In the genomic region with DNA sequence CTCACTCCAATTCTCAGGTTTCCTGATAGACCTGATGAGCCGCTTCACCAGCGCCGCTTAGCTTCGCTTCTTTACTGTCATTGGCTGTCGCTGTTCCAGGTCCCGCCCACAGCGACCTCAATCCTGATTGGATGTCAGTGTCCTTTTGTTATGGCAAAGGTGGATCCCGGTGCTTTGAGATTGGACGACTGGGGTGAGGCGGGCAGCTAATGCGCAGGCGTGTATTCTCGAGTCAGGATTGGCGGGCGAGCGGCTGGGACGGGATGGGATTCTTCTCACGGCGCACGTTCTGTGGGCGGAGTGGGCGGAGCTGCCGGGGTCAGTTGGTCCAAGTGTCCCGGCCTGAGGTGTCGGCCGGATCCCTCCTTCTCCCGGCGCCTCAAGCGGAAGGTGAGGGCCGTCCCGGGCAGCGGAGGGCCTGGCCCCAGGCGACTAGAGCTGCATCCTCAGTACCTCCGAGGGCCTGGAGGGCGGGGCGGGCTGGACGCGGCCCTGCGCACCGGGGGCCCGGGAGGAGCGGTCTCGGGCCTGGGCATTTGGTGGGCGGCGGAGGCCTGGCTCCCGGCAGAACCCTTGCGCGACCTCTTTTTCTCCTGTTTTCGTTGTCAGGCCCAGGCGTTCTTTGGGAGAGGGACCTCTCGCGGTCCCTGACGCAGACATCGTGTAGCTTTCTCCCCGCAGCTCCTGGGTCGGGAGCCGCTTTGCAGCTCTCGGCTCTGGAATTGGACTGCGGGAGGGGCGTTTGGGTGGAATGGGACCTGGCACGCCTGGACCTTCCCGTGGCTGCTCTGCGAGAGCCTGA, we compare ENCODE assay signal across 8 cellular contexts. TPM values are rescaled to one million over a fixed set of nuclear protein-coding genes. Genes with fewer than 3 reads are reported as not detected.
DNase-seq lines count a peak whose midpoint lies in the region; ATAC-seq and TF ChIP-seq lines count a peak whose summit lies in the region.

A gene (plus strand): TSS at position 319 of the 802 bp plus-strand sequence. CDS start 5,525 bp downstream, outside the sequence.

- no peak within 1 kb of the TSS for H2BK120ac ChIP-seq in mesendoderm (ENCODE audit: low read depth, low read length)

- peak within 1 kb of the TSS; percentile 26 for H4K5ac ChIP-seq in mesendoderm (ENCODE audit: low read length)

- no peak within 1 kb of the TSS for H2BK5ac ChIP-seq in mesendoderm (ENCODE audit: low read length)

- peaks cover 11% of the 10 kb centered on the region for H3K79me1 ChIP-seq in mesendoderm (ENCODE audit: low read length)

- DNase-seq in COLO668 (lab: John Stamatoyannopoulos, UW; ENCODE audit: unreplicated experiment) (peak; percentile 98), HT1080 (ENCODE audit: low read depth) (peak; percentile 100), NOMO-1 treated with DMSO at 0.1 percent for 48 hours (lab: John Stamatoyannopoulos, UW; ENCODE audit: unreplicated experiment) (peak; percentile 99), endodermal cell (peak; percentile 100), mesendoderm (peak; percentile 100)
- peak; percentile 96 for DNase-seq in activated CD8-positive, alpha-beta memory T cell treated with anti-CD3 and anti-CD28 coated beads, Interleukin-2, amount 50 U/mL, for 1 hour (ENCODE audit: extremely low read depth)
- peak; percentile 96 for DNase-seq in stimulated activated CD8-positive, alpha-beta memory T cell treated with anti-CD3 and anti-CD28 coated beads, Interleukin-15, amount 100 ng/mL, for 1 hour (ENCODE audit: low read depth)

- H3K4me3 ChIP-seq in endodermal cell (ENCODE audit: low read length) (peak within 1 kb of the TSS; percentile 96), mesendoderm (ENCODE audit: low read length) (peak within 1 kb of the TSS; percentile 87)

- H3K27ac ChIP-seq in endodermal cell (ENCODE audit: low read depth, low read length) = peak within 1 kb of the TSS; percentile 83
- H3K27ac ChIP-seq in mesendoderm (ENCODE audit: low read depth, low read length) = peak within 1 kb of the TSS; percentile 89

- no peaks in the 10 kb centered on the region for H3K27me3 ChIP-seq in endodermal cell (ENCODE audit: control insufficient read depth, insufficient read depth, low read length, poor library complexity, severe bottlenecking)
- H3K27me3 ChIP-seq in mesendoderm (ENCODE audit: insufficient read depth, low read length, poor library complexity) = no peaks in the 10 kb centered on the region

- peak within 1 kb of the TSS; percentile 91 for H3K56ac ChIP-seq in mesendoderm (ENCODE audit: low read length)

- H3K9me3 ChIP-seq in endodermal cell (ENCODE audit: control insufficient read depth, low read length) = no peaks in the 10 kb centered on the region

- peak within 1 kb of the TSS; percentile 83 for H3K4me2 ChIP-seq in mesendoderm (ENCODE audit: low read length)

- ATAC-seq in GM21360 (IDR thresholded peaks at IDR 0.05; ENCODE audit: unreplicated experiment) = peak; percentile 89

- H3K4me1 Mint-ChIP-seq in endodermal cell = peaks cover 21% of the 10 kb centered on the region

- peak within 1 kb of the TSS; percentile 97 for H3K27ac Mint-ChIP-seq in endodermal cell

- no peaks in the 10 kb centered on the region for H3K9me3 Mint-ChIP-seq in endodermal cell

- 0% methylated on average over 31 to 63 of the region's 63 CpGs for WGBS in endodermal cell (ENCODE audit: insufficient coverage in 1 of 2, insufficient read length in 1 of 2), 2 experiments
- WGBS in mesendoderm (ENCODE audit: extremely low coverage, insufficient coverage, low lambda C conversion rate) = no CpG with 5 or more reads among the region's 63 CpGs

- H3K18ac ChIP-seq in mesendoderm (ENCODE audit: low read length) = peak within 1 kb of the TSS; percentile 1

- H3K27me3 Mint-ChIP-seq in endodermal cell (ENCODE audit: insufficient read depth) = peaks cover 2% of the 10 kb centered on the region

- no peak within 1 kb of the TSS for H3K4ac ChIP-seq in mesendoderm (ENCODE audit: low read depth, low read length)

- no peak for TF ChIP-seq CTCF in endodermal cell (conservative IDR thresholded peaks at IDR 0.05)

- H3K36me3 ChIP-seq in endodermal cell (ENCODE audit: control insufficient read depth, insufficient read depth, low read length) = no peaks in the 10 kb centered on the region
- H3K36me3 ChIP-seq in mesendoderm (ENCODE audit: control insufficient read depth, insufficient read depth, low read length) = no peaks in the 10 kb centered on the region

- H3K4me1 ChIP-seq in endodermal cell (ENCODE audit: control insufficient read depth, insufficient read depth, low read length) (peaks cover 8% of the 10 kb centered on the region), mesendoderm (ENCODE audit: control insufficient read depth, low read depth, low read length) (peaks cover 4% of the 10 kb centered on the region)

- peaks cover 15% of the 10 kb centered on the region for H3K79me2 ChIP-seq in mesendoderm (ENCODE audit: control insufficient read depth, insufficient read depth, low read length)

- peak within 1 kb of the TSS; percentile 59 for H3K23ac ChIP-seq in mesendoderm (ENCODE audit: low read length)

- H4K8ac ChIP-seq in mesendoderm (ENCODE audit: low read depth, low read length) = no peak within 1 kb of the TSS

- no peak within 1 kb of the TSS for H2AK5ac ChIP-seq in mesendoderm (ENCODE audit: low read length)

- no peak within 1 kb of the TSS for H2BK15ac ChIP-seq in mesendoderm (replicated peaks; ENCODE audit: low read depth)

- H3K4me3 Mint-ChIP-seq in endodermal cell = no peak within 1 kb of the TSS

- no peaks in the 10 kb centered on the region for H3K36me3 Mint-ChIP-seq in endodermal cell (ENCODE audit: low read depth)

- H3K9ac ChIP-seq in endodermal cell (ENCODE audit: extremely low read depth, low read length, poor library complexity, severe bottlenecking) (peak within 1 kb of the TSS; percentile 73), mesendoderm (ENCODE audit: low read length) (peak within 1 kb of the TSS; percentile 93)

RNA-seq across cellular contexts. Expression of the gene that starts here (rescaled TPM):
- 32.6 and 39.4 TPM in 2 replicates for total RNA-seq in HT1080 (2014; rRNA removed; shearing (Covaris generic))
- 110 and 134 TPM in 2 replicates for polyA plus RNA-seq in HT1080 (2015; cell fraction: cytosol; rRNA removed)
- 36.8 and 48.6 TPM in 2 replicates for polyA plus RNA-seq in HT1080 (2015; cell fraction: nucleus; rRNA removed)
- total RNA-seq in endodermal cell = 10 to 100 TPM; 60.8 to 79.9 TPM
- 98.4 TPM for polyA plus RNA-seq in endodermal cell (2013, experiment 1 of 2)
- 103 TPM for polyA plus RNA-seq in endodermal cell (2013, experiment 2 of 2)
- polyA plus RNA-seq in mesendoderm (2013, experiment 1 of 2) = 31.3 TPM
- 31.6 TPM for polyA plus RNA-seq in mesendoderm (2013, experiment 2 of 2)

Comparison
In these comparisons a context has a peak if more than half of its experiments do, and no peak if none do; other contexts are left out.
1. Peak in every context shown above with its lines: DNase-seq, ATAC-seq, H3K4me3 ChIP-seq and H3K27ac ChIP-seq.